In genomic region chr22:19494676-19495173, GRCh38 we compare ENCODE assay signal across 9 cellular contexts. TPM values are rescaled to one million over a fixed set of nuclear protein-coding genes. Genes with fewer than 3 reads are reported as not detected.
"Had no signal": no experiment of that assay in that cellular context is flagged by ENCODE, and none has a peak within 500 bp of the region (broad histone marks: within the 10 kb centered on the region; RNA-seq: fewer than 3 reads in every experiment).

No MANE protein-coding gene starts in this region.

- H3K4me3 ChIP-seq: GM12878 had no signal

- ATAC-seq: GM12878 had no signal

- DNase-seq: GDM1, GF-D8 had no signal

- FAIRE-seq: G401.6, GM12878, GM12891, GM12892, GM18507, GM19239 had no signal

RNA-seq across cellular contexts. Expression of gene CLDN5, which starts 29.5 kb away (rescaled TPM):
- total RNA-seq: G401 had no signal
- polyA plus RNA-seq: GM12878 had no signal
